In the genomic region with DNA sequence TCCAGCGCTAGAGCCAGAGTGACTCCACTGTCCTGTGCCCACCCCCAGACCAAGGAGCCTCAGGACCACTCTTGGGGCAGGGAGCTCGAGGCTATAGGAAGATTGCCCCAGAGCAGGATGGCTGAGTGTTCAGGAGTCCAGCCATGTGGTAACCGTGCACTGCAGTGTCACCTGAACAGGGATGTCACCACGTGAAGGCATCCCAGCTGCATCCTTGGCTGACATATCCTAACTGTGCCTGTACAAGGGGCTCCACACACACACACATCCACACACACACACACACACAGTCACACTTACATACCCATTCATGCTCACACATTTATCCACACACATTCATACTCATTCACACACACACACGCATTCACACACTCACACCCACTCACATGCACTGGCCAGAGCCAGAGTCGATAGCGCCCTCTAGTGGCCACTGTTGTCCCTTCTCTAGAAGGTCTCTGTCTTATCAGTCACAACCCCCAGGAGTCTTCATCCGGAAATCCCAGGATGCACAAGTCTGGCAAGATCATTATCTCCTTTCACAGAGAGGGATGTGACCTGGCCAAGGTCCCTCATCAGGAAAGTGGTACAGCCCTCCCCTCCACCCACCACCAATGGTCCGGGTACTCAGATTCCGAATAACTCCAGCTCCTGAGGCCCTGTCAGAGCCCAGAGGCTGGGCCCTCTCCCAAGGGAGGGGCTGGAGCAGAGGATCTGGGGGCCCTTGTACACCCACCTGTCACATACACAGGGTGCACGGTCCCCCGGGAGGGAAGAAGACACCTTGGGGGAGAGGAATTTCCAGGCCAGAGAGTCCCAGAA, we compare ENCODE assay signal across 9 cellular contexts. TPM values are rescaled to one million over a fixed set of nuclear protein-coding genes. Genes with fewer than 3 reads are reported as not detected.
DNase-seq lines count a peak whose midpoint lies in the region; ATAC-seq and TF ChIP-seq lines count a peak whose summit lies in the region.
"Had no signal": no experiment of that assay in that cellular context is flagged by ENCODE, and none has a peak within 500 bp of the region (broad histone marks: within the 10 kb centered on the region; RNA-seq: fewer than 3 reads in every experiment).

No MANE protein-coding gene starts in this region.

- H3K4me3 ChIP-seq in SJCRH30 (no peak overlapping the region), retinal pigment epithelial cell (ENCODE audit: low read length) (no peak overlapping the region)

- ATAC-seq in GM19395 (IDR thresholded peaks at IDR 0.05; ENCODE audit: unreplicated experiment) (no peak), HG03442 (IDR thresholded peaks at IDR 0.05; ENCODE audit: unreplicated experiment) (no peak)

- H3K4me1 ChIP-seq in SJCRH30, result peaks cover 17% of the 10 kb centered on the region

- H3K36me3 ChIP-seq in SJCRH30, result no peaks in the 10 kb centered on the region

- H3K27me3 ChIP-seq in SJCRH30, result no peaks in the 10 kb centered on the region

- TF ChIP-seq CTCF in retinal pigment epithelial cell (conservative IDR thresholded peaks at IDR 0.05; ENCODE audit: low read depth, low read length), result peak; percentile 92

- H3K9me3 ChIP-seq in SJCRH30 (replicated peaks), result no peaks in the 10 kb centered on the region

- H3K27ac ChIP-seq in SJCRH30, result peak overlapping the region; percentile 23; the same call in 1 of the 2 replicates

- DNase-seq in Caki2 (ENCODE audit: low read depth), result peak; percentile 19
- DNase-seq in HuH-7.5 (ENCODE audit: low spot score), result peak; percentile 65
- DNase-seq in SJCRH30, result peak; percentile 87 to 94
- peak; percentile 19 to 61 (median 52) for DNase-seq in activated naive CD4-positive, alpha-beta T cell (lab: John Stamatoyannopoulos, UW)
- peak; percentile 78 for DNase-seq in cardiac septum (ENCODE audit: low spot score)
- DNase-seq in retinal pigment epithelial cell (ENCODE audit: low read depth), result peak; percentile 11

- in situ Hi-C loops in Caki2 (cut with HindIII; ENCODE audit: low pct_unique_long_range_greater_than_20kb, low sequenced_read_pairs), result no loop called here

- intact Hi-C loops in cardiac septum (cut with DNase I), result no loop called here

RNA-seq across cellular contexts. Expression of gene IGLL5, which starts 55.1 kb away (rescaled TPM):
- total RNA-seq in Caki2 (2014; rRNA removed; shearing (Covaris generic); ENCODE audit: low replicate concordance), result not detected in 2 replicates
- 0.94 and 1.0 TPM in 2 replicates for total RNA-seq in SJCRH30 (2014; rRNA removed; shearing (Covaris generic))
- not detected for total RNA-seq in cardiac septum
- total RNA-seq: T-helper 2 cell treated with Interferon-gamma antibody and Interleukin-4, amounts not matched to agents 100 ng/mL and 5 ng/mL, for 36 hours had no signal

Comparison
In these comparisons a context has a peak if more than half of its experiments do, and no peak if none do; other contexts are left out.
1. DNase-seq: peak in every context shown above with its lines; median percentile 90 in SJCRH30; 78 in cardiac septum; 65 in HuH-7.5; 52 in activated naive CD4-positive, alpha-beta T cell; 19 in Caki2; 11 in retinal pigment epithelial cell.